Comparison of ENCODE assay signal across 11 cellular contexts in genomic region chr17:75695141-75695829, GRCh38. TPM values are rescaled to one million over a fixed set of nuclear protein-coding genes. Genes with fewer than 3 reads are reported as not detected.
DNase-seq lines count a peak whose midpoint lies in the region; ATAC-seq, FAIRE-seq and TF ChIP-seq lines count a peak whose summit lies in the region.
"Had no signal": no experiment of that assay in that cellular context is flagged by ENCODE, and none has a peak within 500 bp of the region (broad histone marks: within the 10 kb centered on the region; RNA-seq: fewer than 3 reads in every experiment).

No MANE protein-coding gene starts in this region.

- intact Hi-C loops in dorsolateral prefrontal cortex (cut with DNase I) (no loop called here), lower leg skin (cut with DNase I; ENCODE audit: low total_unique reads) (no loop called here)

- H3K27ac ChIP-seq in A549 (peak overlapping the region; percentile 93), dorsolateral prefrontal cortex (peak overlapping the region; percentile 90 to 100 (median 98)), neural progenitor cell (no peak overlapping the region)

- H3K27ac Mint-ChIP-seq in neural progenitor cell: peak overlapping the region; percentile 42
- H3K27ac Mint-ChIP-seq: B cell had no signal

- H3K4me1 ChIP-seq in A549 (peaks cover 100% of the 10 kb centered on the region), neural progenitor cell (peaks cover 30% of the 10 kb centered on the region)

- no peak for TF ChIP-seq POLR2A in A549 (IDR thresholded peaks at IDR 0.05; ENCODE audit: low read length)
- no peak for TF ChIP-seq POLR2A in lower leg skin (IDR thresholded peaks at IDR 0.05)

- H3K9ac ChIP-seq in neural progenitor cell: no peak overlapping the region

- no peaks in the 10 kb centered on the region for H3K36me3 ChIP-seq in neural progenitor cell

- no peak for TF ChIP-seq CTCF in A549 (IDR thresholded peaks at IDR 0.05)
- TF ChIP-seq CTCF in dorsolateral prefrontal cortex (IDR thresholded peaks at IDR 0.05 in 54 of 56, conservative IDR thresholded peaks at IDR 0.05 in 2 of 56; ENCODE audit: low read depth in 1 of 56, partially characterized antibody in 56 of 56): no peak
- no peak for TF ChIP-seq CTCF in neural progenitor cell (IDR thresholded peaks at IDR 0.05)
- no peak for TF ChIP-seq CTCF in lower leg skin (IDR thresholded peaks at IDR 0.05)

- no peaks in the 10 kb centered on the region for H3K9me3 Mint-ChIP-seq in neural progenitor cell
- H3K9me3 Mint-ChIP-seq: activated naive CD4-positive, alpha-beta T cell treated with anti-CD3 and anti-CD28 coated beads, Interleukin-2, amount 50 U/mL, for 72 hours had no signal

- H4K20me1 ChIP-seq in neural progenitor cell (ENCODE audit: low read depth): peaks cover 73% of the 10 kb centered on the region

- no peak for TF ChIP-seq RAD21 in A549 (conservative IDR thresholded peaks at IDR 0.05 in 1 of 2, IDR thresholded peaks at IDR 0.05 in 1 of 2)

- POLR2A ChIA-PET in A549 (lab: Yijun Ruan, JAX): no interaction called here

- H3F3A ChIP-seq in neural progenitor cell (ENCODE audit: low read depth): peaks cover 31% of the 10 kb centered on the region

- H3K27me3 Mint-ChIP-seq in neural progenitor cell (ENCODE audit: insufficient read depth, low read depth): peaks cover 3% of the 10 kb centered on the region
- H3K27me3 Mint-ChIP-seq: B cell had no signal

- peak in 1 of 2 experiments; percentile 55 for DNase-seq in A549 (ENCODE audit: low read depth in 1 of 2, low spot score in 1 of 2)
- DNase-seq in MV-4-11 (lab: John Stamatoyannopoulos, UW): peak; percentile 31
- no peak for DNase-seq in dorsolateral prefrontal cortex
- no peak for DNase-seq in neural progenitor cell (ENCODE audit: low spot score)
- DNase-seq in lower leg skin (ENCODE audit: low spot score in 2 of 2): no peak
- no peak for DNase-seq in NCI-H2107 (lab: John Stamatoyannopoulos, UW)
- no peak for DNase-seq in stimulated activated naive CD4-positive, alpha-beta T cell treated with Interleukin-2 at 50 U/mL for 16 hours (lab: John Stamatoyannopoulos, UW)
- DNase-seq: NCI-H187 treated with DMSO at 0.1 percent for 48 hours had no signal

- H3K9me3 ChIP-seq in A549: no peaks in the 10 kb centered on the region
- H3K9me3 ChIP-seq in neural progenitor cell (ENCODE audit: low read depth): no peaks in the 10 kb centered on the region

- FAIRE-seq in A549 (lab: Jason Lieb, UNC): no peak

- WGBS in A549 (ENCODE audit: missing lambda C conversion rate): 27% methylated on average over 7 of the region's 7 CpGs
- WGBS in lower leg skin, 2 donors: 43 to 57% methylated on average over 7 of the region's 7 CpGs

- H3K36me3 Mint-ChIP-seq in neural progenitor cell: peaks cover 21% of the 10 kb centered on the region
- H3K36me3 Mint-ChIP-seq: activated naive CD4-positive, alpha-beta T cell treated with anti-CD3 and anti-CD28 coated beads, Interleukin-2, amount 50 U/mL, for 72 hours had no signal

- CTCF ChIA-PET in A549 (lab: Yijun Ruan, JAX): interaction anchor here (0.5 to 19.2 kb wide), 6 partner anchors 20 to 64 kb away, joined by 3 to 148 read pairs (median 3); partner anchors contain the start of gene SMIM5

- H3K4me1 Mint-ChIP-seq in neural progenitor cell: peaks cover 43% of the 10 kb centered on the region

- H3K79me2 ChIP-seq in neural progenitor cell (ENCODE audit: low read depth): peaks cover 29% of the 10 kb centered on the region

- H3K27me3 ChIP-seq in dorsolateral prefrontal cortex (no peaks in the 10 kb centered on the region), neural progenitor cell (no peaks in the 10 kb centered on the region)

- H3K4me3 ChIP-seq in A549 (no peak overlapping the region), dorsolateral prefrontal cortex (no peak overlapping the region), neural progenitor cell (no peak overlapping the region), lower leg skin (ENCODE audit: low read depth, poor library complexity, severe bottlenecking) (no peak overlapping the region)

- TF ChIP-seq EP300 in A549 (IDR thresholded peaks at IDR 0.05): no peak

- H2AFZ ChIP-seq in neural progenitor cell (replicated peaks): no peak overlapping the region

- ATAC-seq in A549 (no peak), GM18907 (IDR thresholded peaks at IDR 0.05; ENCODE audit: unreplicated experiment) (no peak)
- ATAC-seq: activated naive CD4-positive, alpha-beta T cell treated with anti-CD3 and anti-CD28 coated beads, Interleukin-2, amount 50 U/mL, for 72 hours had no signal

- peak overlapping the region; percentile 73 for H3K4me2 ChIP-seq in A549
- no peak overlapping the region for H3K4me2 ChIP-seq in neural progenitor cell

- no peak overlapping the region for H3K4me3 Mint-ChIP-seq in neural progenitor cell
- H3K4me3 Mint-ChIP-seq: B cell had no signal

TF ChIP-seq in A549, 52 proteins besides CTCF, POLR2A, EP300 and RAD21:
- TF ChIP-seq MAX (IDR thresholded peaks at IDR 0.05) (peak; percentile 28; the same call in 1 of the 2 replicates), EHF (CRISPR knock-in tag; IDR thresholded peaks at IDR 0.05) (no peak), RNF2 (IDR thresholded peaks at IDR 0.05; ENCODE audit: borderline replicate concordance, low read depth) (no peak), FOSL2 (IDR thresholded peaks at IDR 0.05) (no peak), FOSL2 (CRISPR knock-in tag; IDR thresholded peaks at IDR 0.05) (peak; percentile 66)

RNA-seq across cellular contexts. Expression of gene ITGB4, which starts 26.0 kb away (rescaled TPM):
- polyA plus RNA-seq in A549 (2011; rRNA removed) (19.8 and 20.6 TPM in 2 replicates), A549 (2017; fragmentation: RNase III; extraction: RNeasy Plus Mini Kit Qiagen cat#74134 plus additional on column Dnase treatment) (30.1 to 37.4 TPM (median 36.0 TPM) in 3 replicates)
- polyA plus RNA-seq in A549 (2012; cell fraction: cytosol; rRNA removed): 17.2 and 22.1 TPM in 2 replicates
- 77.1 and 140 TPM in 2 replicates for polyA plus RNA-seq in A549 (2012; cell fraction: nucleus; rRNA removed)
- polyA minus RNA-seq in A549 (2011; rRNA and poly(A)+ RNA removed): 53.3 and 59.6 TPM in 2 replicates
- total RNA-seq in dorsolateral prefrontal cortex (100 to 1,000 TPM in 39 of 120 experiments, 10 to 100 TPM in 81; 27.8 to 292 (median 83.1) TPM), neural progenitor cell (ENCODE audit: low replicate concordance) (1.1 TPM in 1 of 2 replicates, not detected in the other), lower leg skin (100 to 1,000 TPM; 371 to 689 (median 435) TPM)

RNA-seq across cellular contexts. Expression of gene SAP30BP, which starts 28.1 kb away (rescaled TPM):
- polyA plus RNA-seq in A549 (2011; rRNA removed): 76.3 and 103 TPM in 2 replicates
- 97.6 and 108 TPM in 2 replicates for polyA plus RNA-seq in A549 (2012; cell fraction: cytosol; rRNA removed)
- polyA plus RNA-seq in A549 (2012; cell fraction: nucleus; rRNA removed): 186 and 190 TPM in 2 replicates
- 125 to 139 TPM (median 136 TPM) in 3 replicates for polyA plus RNA-seq in A549 (2017; fragmentation: RNase III; extraction: RNeasy Plus Mini Kit Qiagen cat#74134 plus additional on column Dnase treatment)
- polyA minus RNA-seq in A549 (2011; rRNA and poly(A)+ RNA removed): 63.9 and 67.1 TPM in 2 replicates
- total RNA-seq in dorsolateral prefrontal cortex: 100 to 1,000 TPM in 23 of 120 experiments, 10 to 100 TPM in 97; 65.3 to 160 (median 88.1) TPM
- total RNA-seq in neural progenitor cell (ENCODE audit: low replicate concordance): 72.9 and 75.8 TPM in 2 replicates
- 10 to 100 TPM; 54.0 to 85.1 (median 74.1) TPM for total RNA-seq in lower leg skin

RNA-seq across cellular contexts. Expression of gene RECQL5, which starts 28.3 kb away (rescaled TPM):
- 22.7 and 29.2 TPM in 2 replicates for polyA plus RNA-seq in A549 (2011; rRNA removed)
- polyA plus RNA-seq in A549 (2012; cell fraction: cytosol; rRNA removed): 17.7 and 21.4 TPM in 2 replicates
- polyA plus RNA-seq in A549 (2012; cell fraction: nucleus; rRNA removed): 159 and 161 TPM in 2 replicates
- polyA plus RNA-seq in A549 (2017; fragmentation: RNase III; extraction: RNeasy Plus Mini Kit Qiagen cat#74134 plus additional on column Dnase treatment): 37.3 to 42.5 TPM (median 39.9 TPM) in 3 replicates
- 48.5 and 52.7 TPM in 2 replicates for polyA minus RNA-seq in A549 (2011; rRNA and poly(A)+ RNA removed)
- total RNA-seq in dorsolateral prefrontal cortex: 10 to 100 TPM; 31.3 to 74.3 (median 47.5) TPM
- 22.7 and 27.3 TPM in 2 replicates for total RNA-seq in neural progenitor cell (ENCODE audit: low replicate concordance)
- total RNA-seq in lower leg skin: 10 to 100 TPM; 50.8 to 76.3 (median 60.5) TPM

Comparison
In these comparisons a context has a peak if more than half of its experiments do, and no peak if none do; other contexts are left out.
1. RNA of gene ITGB4, which starts 26.0 kb away (total RNA-seq): 371 to 689 TPM in lower leg skin and 27.8 to 292 TPM in dorsolateral prefrontal cortex; 1.1 TPM in neural progenitor cell; every median in the first group is over 10 times any median in the second.